ENCODE assay signal across 8 cellular contexts in the genomic region with DNA sequence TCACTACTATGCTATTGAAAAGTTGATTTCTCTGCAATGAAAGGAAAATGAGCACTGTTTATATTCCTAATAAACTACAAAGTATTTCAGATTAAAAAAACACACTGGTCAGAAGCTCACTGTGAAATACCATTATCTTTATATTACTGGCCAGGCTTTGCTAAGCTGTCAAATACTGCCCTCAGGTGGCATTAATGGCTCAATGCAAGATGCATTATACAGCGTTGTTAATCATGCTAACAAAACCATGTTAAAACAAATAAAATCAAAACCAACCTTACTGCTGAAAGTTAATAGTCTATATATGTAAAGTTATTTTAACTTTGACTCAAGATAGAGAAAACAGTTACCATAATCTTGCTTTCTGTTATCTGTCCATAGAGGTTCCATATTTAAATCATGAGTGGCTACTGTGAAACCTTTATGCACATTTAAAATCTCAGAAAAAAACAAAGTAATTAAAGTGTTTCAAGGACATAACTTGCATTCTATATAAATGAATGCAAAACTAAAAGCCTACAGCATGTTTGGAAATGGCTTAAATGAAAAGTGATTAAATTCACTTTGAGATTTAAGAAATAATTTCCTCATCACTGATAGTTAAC.
DNase-seq lines count a peak whose midpoint lies in the region; ATAC-seq and TF ChIP-seq lines count a peak whose summit lies in the region.

No MANE protein-coding gene starts in this region.

- H3K36me3 ChIP-seq in Peyer's patch (peaks cover 0 to 46% (median 0%) of the 10 kb centered on the region in 3 donors), colonic mucosa (no peaks in the 10 kb centered on the region), vagina (peaks cover 0 to 31% of the 10 kb centered on the region in 2 donors)

- DNase-seq in CD1c-positive myeloid dendritic cell (ENCODE audit: extremely low spot score) (peak; percentile 49), LoVo (ENCODE audit: low spot score) (peak; percentile 54), Peyer's patch (peak in 1 of 3 donors; percentile 56), colonic mucosa (peak; percentile 25), medulla oblongata (ENCODE audit: extremely low spot score) (peak; percentile 66), vagina (ENCODE audit: extremely low spot score in 2 of 2) (no peak)
- no peak for DNase-seq in effector CD8-positive, alpha-beta T cell (lab: John Stamatoyannopoulos, UW)

- peak; percentile 63 for ATAC-seq in GM18861 (IDR thresholded peaks at IDR 0.05; ENCODE audit: unreplicated experiment)

- no peak overlapping the region for H3K9ac ChIP-seq in colonic mucosa (ENCODE audit: low read depth in 2 of 2, low read length in 2 of 2)

- H3K27ac ChIP-seq in Peyer's patch, result no peak overlapping the region
- H3K27ac ChIP-seq in colonic mucosa, result no peak overlapping the region
- no peak overlapping the region for H3K27ac ChIP-seq in vagina

- no peaks in the 10 kb centered on the region for H3K4me1 ChIP-seq in Peyer's patch
- H3K4me1 ChIP-seq in colonic mucosa, result no peaks in the 10 kb centered on the region
- H3K4me1 ChIP-seq in vagina, result no peaks in the 10 kb centered on the region

- TF ChIP-seq CTCF in Peyer's patch (IDR thresholded peaks at IDR 0.05), result peak in 4 of 6 experiments; percentile 63 to 82 (median 76)
- TF ChIP-seq CTCF in colonic mucosa (IDR thresholded peaks at IDR 0.05), result peak; percentile 75
- TF ChIP-seq CTCF in vagina (IDR thresholded peaks at IDR 0.05), result peak in 2 of 3 experiments; percentile 31 to 51

- intact Hi-C loops in colonic mucosa (cut with DNase I) (loop anchor here (10.0 kb wide), 1 partner anchor 127 kb away; no protein-coding TSS in a partner anchor), vagina (cut with DNase I) (no loop called here)

- no peak for TF ChIP-seq POLR2A in Peyer's patch (IDR thresholded peaks at IDR 0.05)
- no peak for TF ChIP-seq POLR2A in vagina (IDR thresholded peaks at IDR 0.05)

- H3K27me3 ChIP-seq in Peyer's patch (no peaks in the 10 kb centered on the region), colonic mucosa (no peaks in the 10 kb centered on the region), vagina (no peaks in the 10 kb centered on the region)

- no peaks in the 10 kb centered on the region for H3K9me3 ChIP-seq in Peyer's patch
- H3K9me3 ChIP-seq in colonic mucosa, result no peaks in the 10 kb centered on the region
- no peaks in the 10 kb centered on the region for H3K9me3 ChIP-seq in vagina

- H3K4me3 ChIP-seq in Peyer's patch (no peak overlapping the region), colonic mucosa (no peak overlapping the region), vagina (no peak overlapping the region)

Comparison
In these comparisons a context has a peak if more than half of its experiments do, and no peak if none do; other contexts are left out.
1. DNase-seq: peak in CD1c-positive myeloid dendritic cell (single experiment), LoVo (single experiment), colonic mucosa (single experiment) and medulla oblongata (single experiment); none in vagina (0 of 2) and effector CD8-positive, alpha-beta T cell (single experiment).
2. Peak in every context shown above with its lines, with median percentiles within 50 percentile points of each other: CTCF ChIP-seq.